ENCODE assay signal across 1 cellular context in the genomic region with DNA sequence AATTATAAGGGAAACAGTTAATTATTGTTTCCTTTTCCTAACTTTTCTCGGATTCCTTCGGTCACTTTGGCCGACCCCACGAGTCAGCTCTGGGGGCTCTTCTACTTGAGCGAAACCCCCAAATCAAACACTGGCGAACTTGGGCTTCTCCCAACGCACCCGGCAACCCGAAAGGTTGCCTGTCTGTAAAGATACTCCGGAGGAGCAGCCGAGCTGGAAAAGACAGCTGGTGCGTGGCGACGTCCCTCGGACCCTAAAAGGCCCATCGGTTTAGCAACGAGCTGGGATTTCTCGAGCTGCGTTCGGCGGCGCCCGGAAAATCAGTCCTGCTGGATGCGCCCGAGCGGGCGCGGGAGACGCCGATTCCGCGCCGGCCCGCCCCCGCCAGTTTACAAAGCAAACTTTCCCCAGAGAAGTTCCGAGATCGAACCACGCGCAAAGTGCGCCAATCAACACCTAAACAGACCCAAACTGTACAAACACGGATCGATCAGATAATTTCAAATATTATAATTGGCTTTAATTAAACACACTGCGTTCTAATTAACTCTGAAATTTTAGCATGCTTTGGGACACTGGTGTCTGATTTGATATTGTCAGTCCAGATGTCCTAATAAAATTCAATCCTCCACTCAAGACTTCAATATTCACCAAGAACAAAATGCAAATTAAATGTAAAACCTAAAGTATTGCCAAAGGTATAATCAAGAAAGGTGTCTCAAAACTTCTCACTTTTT.
TF ChIP-seq lines count a peak whose summit lies in the region.

No MANE protein-coding gene starts in this region.

TF ChIP-seq in endothelial cell of umbilical vein, 7 proteins besides CTCF, POLR2A, EP300 and RAD21:
- TF ChIP-seq GATA2 (IDR thresholded peaks at IDR 0.05; ENCODE audit: insufficient read depth, insufficient read length, low read depth, low read length) = no peak
- no peak for TF ChIP-seq POLR2AphosphoS5 (IDR thresholded peaks at IDR 0.05; ENCODE audit: insufficient read depth, low read depth, low read length)
- no peak for TF ChIP-seq FOS (IDR thresholded peaks at IDR 0.05; ENCODE audit: borderline replicate concordance, insufficient read depth, low read length)
- TF ChIP-seq MYC (IDR thresholded peaks at IDR 0.05; ENCODE audit: low read depth, low read length) = no peak
- no peak for TF ChIP-seq JUN (IDR thresholded peaks at IDR 0.05; ENCODE audit: borderline replicate concordance, insufficient read depth, insufficient read length, low read depth)
- TF ChIP-seq EZH2 (IDR thresholded peaks at IDR 0.05; ENCODE audit: borderline replicate concordance, low read depth, low read length, severe bottlenecking) = peak; percentile 40
